28 cellular contexts compared by ENCODE assay signal in genomic region chr7:66442385-66442784, GRCh38.
"Had no signal": no experiment of that assay in that cellular context is flagged by ENCODE, and none has a peak within 500 bp of the region (broad histone marks: within the 10 kb centered on the region; RNA-seq: fewer than 3 reads in every experiment).

No MANE protein-coding gene starts in this region.

- H3K36me3 ChIP-seq: ascending aorta, cardiac muscle cell, gastroesophageal sphincter, lower lobe of right lung, neutrophil, upper lobe of left lung, vagina, WERI-Rb-1 had no signal

- DNase-seq: activated CD4-positive, alpha-beta memory T cell treated with anti-CD3 and anti-CD28 coated beads, Interleukin-2, amount 10 ng/mL, durations not matched to agents 7 days and 5 days; activated CD4-positive, alpha-beta T cell treated with anti-CD3 and anti-CD28 coated beads for 1 hour; activated CD4-positive, alpha-beta T cell treated with anti-CD3 and anti-CD28 coated beads, Interleukin-2, amount 10 ng/mL, durations not matched to agents 7 days and 5 days; activated CD8-positive, alpha-beta memory T cell treated with anti-CD3 and anti-CD28 coated beads, Interleukin-2, amount 50 U/mL, for 48 hours; activated gamma-delta T cell; activated naive CD4-positive, alpha-beta T cell treated with anti-CD3 and anti-CD28 coated beads, Interleukin-2, amount 10 ng/mL, durations not matched to agents 7 days and 5 days; activated naive CD8-positive, alpha-beta T cell treated with anti-CD3 and anti-CD28 coated beads, Interleukin-2, amount 10 ng/mL, durations not matched to agents 7 days and 5 days; activated T-cell treated with anti-CD3 and anti-CD28 coated beads, Interleukin-2, amount 50 U/mL, for 24 hours; cerebellar nuclear complex; effector memory CD8-positive, alpha-beta T cell; hippocampal formation; left cardiac atrium; lower lobe of right lung; mesendoderm; stimulated activated CD4-positive, alpha-beta T cell treated with anti-CD3 and anti-CD28 coated beads, Interleukin-12 subunit alpha, Interleukin-12 subunit beta, amount 100 ng/mL, for 4 hours; stimulated activated CD4-positive, alpha-beta T cell treated with anti-CD3 and anti-CD28 coated beads, Interleukin-4, amount 100 ng/mL, for 1 hour; T-helper 9 cell; WERI-Rb-1 had no signal

- H3K9me3 ChIP-seq: ascending aorta, gastroesophageal sphincter, lower lobe of right lung, neutrophil, upper lobe of left lung, vagina had no signal

- H3K27me3 ChIP-seq: ascending aorta, cardiac muscle cell, gastroesophageal sphincter, neutrophil, upper lobe of left lung, vagina had no signal

- ATAC-seq: effector memory CD8-positive, alpha-beta T cell; gastroesophageal sphincter; left cardiac atrium; lower lobe of right lung; natural killer cell treated with Interleukin-12 subunit alpha and Interleukin-12 subunit beta and Interleukin-15 and Interleukin-18, amount 100 ng/mL, for 72 hours; sciatic nerve had no signal

- H3K4me1 ChIP-seq: ascending aorta, gastroesophageal sphincter had no signal

- H3K4me3 ChIP-seq: ascending aorta, cardiac muscle cell, coronary artery, gastroesophageal sphincter, lower lobe of right lung, skin epidermis, upper lobe of left lung, vagina had no signal

- H3K27ac ChIP-seq: ascending aorta, cardiac muscle cell, coronary artery, gastroesophageal sphincter, lower lobe of right lung, neutrophil, skin epidermis, upper lobe of left lung, vagina, WERI-Rb-1 had no signal
